ENCODE assay signal across 8 cellular contexts in genomic region chr10:18214692-18215563, GRCh38.
A peak's percentile ranks its signal among the peaks of the same experiment; 100 is the strongest.
DNase-seq lines count a peak whose midpoint lies in the region; ATAC-seq and TF ChIP-seq lines count a peak whose summit lies in the region.

No MANE protein-coding gene starts in this region.

- H3K4me3 Mint-ChIP-seq in CD8-positive, alpha-beta memory T cell: no peak overlapping the region
- H3K4me3 Mint-ChIP-seq in naive thymus-derived CD8-positive, alpha-beta T cell: no peak overlapping the region

- H3K9me3 Mint-ChIP-seq in CD8-positive, alpha-beta memory T cell: no peaks in the 10 kb centered on the region
- H3K9me3 Mint-ChIP-seq in naive thymus-derived CD8-positive, alpha-beta T cell: no peaks in the 10 kb centered on the region

- H3K4me3 ChIP-seq in WI38 (ENCODE audit: low read depth, low read length): no peak overlapping the region
- H3K4me3 ChIP-seq in psoas muscle: no peak overlapping the region
- H3K4me3 ChIP-seq in CD8-positive, alpha-beta memory T cell (ENCODE audit: low read length): no peak overlapping the region

- H3K36me3 Mint-ChIP-seq in CD8-positive, alpha-beta memory T cell: no peaks in the 10 kb centered on the region
- no peaks in the 10 kb centered on the region for H3K36me3 Mint-ChIP-seq in naive thymus-derived CD8-positive, alpha-beta T cell

- no peak overlapping the region for H3K27ac ChIP-seq in psoas muscle
- H3K27ac ChIP-seq in CD8-positive, alpha-beta memory T cell (ENCODE audit: low read depth, low read length): no peak overlapping the region

- CTCF ChIA-PET in CD8-positive, alpha-beta memory T cell (lab: Charles Lee): no interaction called here

- TF ChIP-seq CTCF in WI38 (IDR thresholded peaks at IDR 0.05; ENCODE audit: low read depth, low read length) (peak; percentile 88), psoas muscle (IDR thresholded peaks at IDR 0.05) (peak; percentile 72)

- no peaks in the 10 kb centered on the region for H3K36me3 ChIP-seq in psoas muscle (ENCODE audit: insufficient read depth in 1 of 2, low read depth in 1 of 2)
- no peaks in the 10 kb centered on the region for H3K36me3 ChIP-seq in CD8-positive, alpha-beta memory T cell (ENCODE audit: insufficient read depth, low read length)

- no peaks in the 10 kb centered on the region for H3K4me1 ChIP-seq in psoas muscle
- no peaks in the 10 kb centered on the region for H3K4me1 ChIP-seq in CD8-positive, alpha-beta memory T cell (ENCODE audit: insufficient read depth, low read length)

- POLR2A ChIA-PET in CD8-positive, alpha-beta memory T cell (lab: Charles Lee): no interaction called here
- POLR2A ChIA-PET in naive thymus-derived CD8-positive, alpha-beta T cell (lab: Charles Lee): no interaction called here

- H3K27ac Mint-ChIP-seq in CD8-positive, alpha-beta memory T cell: no peak overlapping the region
- H3K27ac Mint-ChIP-seq in naive thymus-derived CD8-positive, alpha-beta T cell: no peak overlapping the region

- H3K4me1 Mint-ChIP-seq in CD8-positive, alpha-beta memory T cell: no peaks in the 10 kb centered on the region
- no peaks in the 10 kb centered on the region for H3K4me1 Mint-ChIP-seq in naive thymus-derived CD8-positive, alpha-beta T cell

- H3K27me3 ChIP-seq in psoas muscle (ENCODE audit: insufficient read depth in 3 of 3, low read length in 2 of 3): no peaks in the 10 kb centered on the region
- H3K27me3 ChIP-seq in CD8-positive, alpha-beta memory T cell (ENCODE audit: insufficient read depth, low read length, poor library complexity, severe bottlenecking): no peaks in the 10 kb centered on the region

- intact Hi-C loops in psoas muscle (cut with DNase I): loop anchor here (5.0 to 10.0 kb wide), 4 partner anchors 303 to 610 kb away; no protein-coding TSS in a partner anchor

- H3K9me3 ChIP-seq in psoas muscle: no peaks in the 10 kb centered on the region
- no peaks in the 10 kb centered on the region for H3K9me3 ChIP-seq in CD8-positive, alpha-beta memory T cell (ENCODE audit: low read length)

- peak; percentile 7 for DNase-seq in stimulated activated CD4-positive, alpha-beta T cell treated with anti-CD3 and anti-CD28 coated beads, Interleukin-2, amount 100 ng/mL, for 48 hours
- no peak for DNase-seq in stimulated activated CD4-positive, alpha-beta T cell treated with anti-CD3 and anti-CD28 coated beads, Interleukin-4, amount 100 ng/mL, for 4 hours
- DNase-seq in HuH-7 (ENCODE audit: low spot score): peak; percentile 44
- DNase-seq in glomerular visceral epithelial cell (ENCODE audit: extremely low spot score): peak; percentile 53
- no peak for DNase-seq in psoas muscle
- DNase-seq in CD8-positive, alpha-beta memory T cell: no peak
- DNase-seq in naive thymus-derived CD8-positive, alpha-beta T cell: no peak

- H3K27me3 Mint-ChIP-seq in CD8-positive, alpha-beta memory T cell: peaks cover 0 to 5% of the 10 kb centered on the region in 2 donors
- H3K27me3 Mint-ChIP-seq in naive thymus-derived CD8-positive, alpha-beta T cell: peaks cover 0 to 8% (median 3%) of the 10 kb centered on the region in 5 donors

- WGBS in psoas muscle, 3 donors: 25 to 37% (median 26%) methylated on average over 10 of the region's 10 CpGs

- ATAC-seq in psoas muscle: peak; percentile 44 to 91 (median 70)
- ATAC-seq in naive thymus-derived CD8-positive, alpha-beta T cell: no peak

Comparison
In these comparisons a context has a peak if more than half of its experiments do, and no peak if none do; other contexts are left out.
1. DNase-seq: peak in stimulated activated CD4-positive, alpha-beta T cell treated with anti-CD3 and anti-CD28 coated beads, Interleukin-2, amount 100 ng/mL, for 48 hours (2 of 2), HuH-7 (single experiment) and glomerular visceral epithelial cell (single experiment); none in stimulated activated CD4-positive, alpha-beta T cell treated with anti-CD3 and anti-CD28 coated beads, Interleukin-4, amount 100 ng/mL, for 4 hours (0 of 2), psoas muscle (0 of 2), CD8-positive, alpha-beta memory T cell (0 of 5) and naive thymus-derived CD8-positive, alpha-beta T cell (0 of 10).
2. ATAC-seq: peak in psoas muscle (4 of 4); none in naive thymus-derived CD8-positive, alpha-beta T cell (0 of 2).